ENCODE assay signal across 8 cellular contexts in genomic region chr2:27356382-27357181, GRCh38. TPM values are rescaled to one million over a fixed set of nuclear protein-coding genes. Genes with fewer than 3 reads are reported as not detected.
DNase-seq lines count a peak whose midpoint lies in the region; ATAC-seq lines count a peak whose summit lies in the region.

A gene with protein sequence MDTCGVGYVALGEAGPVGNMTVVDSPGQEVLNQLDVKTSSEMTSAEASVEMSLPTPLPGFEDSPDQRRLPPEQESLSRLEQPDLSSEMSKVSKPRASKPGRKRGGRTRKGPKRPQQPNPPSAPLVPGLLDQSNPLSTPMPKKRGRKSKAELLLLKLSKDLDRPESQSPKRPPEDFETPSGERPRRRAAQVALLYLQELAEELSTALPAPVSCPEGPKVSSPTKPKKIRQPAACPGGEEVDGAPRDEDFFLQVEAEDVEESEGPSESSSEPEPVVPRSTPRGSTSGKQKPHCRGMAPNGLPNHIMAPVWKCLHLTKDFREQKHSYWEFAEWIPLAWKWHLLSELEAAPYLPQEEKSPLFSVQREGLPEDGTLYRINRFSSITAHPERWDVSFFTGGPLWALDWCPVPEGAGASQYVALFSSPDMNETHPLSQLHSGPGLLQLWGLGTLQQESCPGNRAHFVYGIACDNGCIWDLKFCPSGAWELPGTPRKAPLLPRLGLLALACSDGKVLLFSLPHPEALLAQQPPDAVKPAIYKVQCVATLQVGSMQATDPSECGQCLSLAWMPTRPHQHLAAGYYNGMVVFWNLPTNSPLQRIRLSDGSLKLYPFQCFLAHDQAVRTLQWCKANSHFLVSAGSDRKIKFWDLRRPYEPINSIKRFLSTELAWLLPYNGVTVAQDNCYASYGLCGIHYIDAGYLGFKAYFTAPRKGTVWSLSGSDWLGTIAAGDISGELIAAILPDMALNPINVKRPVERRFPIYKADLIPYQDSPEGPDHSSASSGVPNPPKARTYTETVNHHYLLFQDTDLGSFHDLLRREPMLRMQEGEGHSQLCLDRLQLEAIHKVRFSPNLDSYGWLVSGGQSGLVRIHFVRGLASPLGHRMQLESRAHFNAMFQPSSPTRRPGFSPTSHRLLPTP (minus strand): TSS chr2:27356764. CDS start chr2:27343554, 13,210 bp downstream.

- peaks cover 0 to 33% (median 11%) of the 10 kb centered on the region in 11 experiments; a peak in 11 of 22 replicates for H3K36me3 ChIP-seq in BLaER1 treated with 17β-estradiol and CSF1 and Interleukin-3, amounts not matched to agents 10 nM and 100 nM

- H3K9ac ChIP-seq in BLaER1 treated with 17β-estradiol and CSF1 and Interleukin-3, amounts not matched to agents 10 nM and 100 nM, result peak within 1 kb of the TSS; percentile 84 to 99 (median 92)

- peaks cover 7 to 34% (median 19%) of the 10 kb centered on the region in 11 experiments; a peak in 18 of 22 replicates for H4K20me1 ChIP-seq in BLaER1 treated with 17β-estradiol and CSF1 and Interleukin-3, amounts not matched to agents 10 nM and 100 nM

- peak within 1 kb of the TSS; percentile 81 to 97 (median 93) for H3K4me2 ChIP-seq in BLaER1 treated with 17β-estradiol and CSF1 and Interleukin-3, amounts not matched to agents 10 nM and 100 nM

- no peaks in the 10 kb centered on the region; a peak in 2 of 22 replicates for H3K9me3 ChIP-seq in BLaER1 treated with 17β-estradiol and CSF1 and Interleukin-3, amounts not matched to agents 10 nM and 100 nM (replicated peaks in 1 of 11)

- H3K4me1 ChIP-seq in BLaER1 treated with 17β-estradiol and CSF1 and Interleukin-3, amounts not matched to agents 10 nM and 100 nM, result peaks cover 34 to 42% (median 39%) of the 10 kb centered on the region in 10 experiments

- ATAC-seq in GM19351 (IDR thresholded peaks at IDR 0.05; ENCODE audit: unreplicated experiment) (peak; percentile 83), HG03521 (IDR thresholded peaks at IDR 0.05; ENCODE audit: unreplicated experiment) (peak; percentile 82), left lobe of liver (peak; percentile 91)

- DNase-seq in NCI-H748 (lab: John Stamatoyannopoulos, UW; ENCODE audit: unreplicated experiment), result peak; percentile 99
- DNase-seq in activated CD4-positive, alpha-beta T cell treated with anti-CD3 and anti-CD28 coated beads, Interleukin-2, amount 50 U/mL, for 1 hour, result peak; percentile 88
- DNase-seq in dedifferentiated amniotic fluid mesenchymal stem cell (ENCODE audit: extremely low spot score), result peak; percentile 97
- peak; percentile 97 for DNase-seq in left lobe of liver (ENCODE audit: low spot score)
- peak; percentile 89 for DNase-seq in stimulated activated CD4-positive, alpha-beta T cell treated with anti-CD3 and anti-CD28 coated beads, Interleukin-2, amount 100 ng/mL, for 4 hours (ENCODE audit: low read depth)

- no peaks in the 10 kb centered on the region for H3K27me3 ChIP-seq in BLaER1 treated with 17β-estradiol and CSF1 and Interleukin-3, amounts not matched to agents 10 nM and 100 nM

- H3K27ac ChIP-seq in BLaER1 treated with 17β-estradiol and CSF1 and Interleukin-3, amounts not matched to agents 10 nM and 100 nM, result peak within 1 kb of the TSS; percentile 70 to 99 (median 91)

- peak within 1 kb of the TSS; percentile 74 to 90 (median 80) for H3K4me3 ChIP-seq in BLaER1 treated with 17β-estradiol and CSF1 and Interleukin-3, amounts not matched to agents 10 nM and 100 nM

RNA-seq across cellular contexts. Expression of the gene that starts here (rescaled TPM):
- 19.2 TPM for total RNA-seq in left lobe of liver

Comparison
In these comparisons a context has a peak if more than half of its experiments do, and no peak if none do; other contexts are left out.
1. Peak in every context shown above with its lines: DNase-seq, ATAC-seq, H3K4me3 ChIP-seq and H3K27ac ChIP-seq.